ENCODE assay signal across 18 cellular contexts in the genomic region with DNA sequence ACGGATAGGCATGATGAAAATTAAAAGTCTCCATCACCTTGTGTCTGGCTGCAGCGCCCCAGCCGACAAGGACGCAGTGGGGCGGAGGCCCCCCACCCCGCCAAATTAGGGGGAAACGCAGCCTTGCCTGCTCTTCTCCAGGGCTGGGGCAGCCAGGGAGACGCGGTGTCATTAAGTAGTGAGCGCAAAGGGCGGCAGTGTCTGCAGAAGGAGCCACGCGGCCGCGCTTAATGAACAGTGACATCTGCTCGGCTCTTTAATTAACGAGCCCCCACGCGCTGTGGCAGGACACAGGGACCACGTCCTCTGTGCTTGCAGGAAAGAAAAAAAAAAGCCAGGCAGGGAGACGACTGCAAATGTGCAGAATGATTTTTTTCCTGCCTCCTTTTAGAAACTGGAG.
DNase-seq lines count a peak whose midpoint lies in the region; ATAC-seq and TF ChIP-seq lines count a peak whose summit lies in the region.
"Had no signal": no experiment of that assay in that cellular context is flagged by ENCODE, and none has a peak within 500 bp of the region (broad histone marks: within the 10 kb centered on the region; RNA-seq: fewer than 3 reads in every experiment).

No MANE protein-coding gene starts in this region.

- H3K14ac ChIP-seq in mesenchymal stem cell (ENCODE audit: low read length in 2 of 2) = no peak overlapping the region

- H2BK12ac ChIP-seq in mesenchymal stem cell (ENCODE audit: low read length in 2 of 2) = peak overlapping the region in 1 of 2 experiments; percentile 42

- H3K27ac ChIP-seq in SJSA1 (peak overlapping the region; percentile 65), mesenchymal stem cell (ENCODE audit: low read length, poor library complexity, severe bottlenecking) (peak overlapping the region; percentile 22), A673 (ENCODE audit: low read depth, low read length, poor library complexity, severe bottlenecking) (no peak overlapping the region), Karpas-422 (ENCODE audit: low read length) (no peak overlapping the region), mesendoderm (ENCODE audit: low read depth, low read length) (no peak overlapping the region)
- H3K27ac ChIP-seq: ovary, VCaP had no signal

- H3K9ac ChIP-seq in mesenchymal stem cell (ENCODE audit: low read length) (no peak overlapping the region), Karpas-422 (ENCODE audit: low read length) (no peak overlapping the region), mesendoderm (ENCODE audit: low read length) (no peak overlapping the region)

- H3K4ac ChIP-seq in mesenchymal stem cell (ENCODE audit: low read depth in 1 of 2, low read length in 2 of 2) (no peak overlapping the region), mesendoderm (ENCODE audit: low read depth, low read length) (no peak overlapping the region)

- no peak for TF ChIP-seq CTCF in A673 (conservative IDR thresholded peaks at IDR 0.05; ENCODE audit: low read depth, low read length)

- H3K36me3 ChIP-seq in SJSA1 (no peaks in the 10 kb centered on the region), mesenchymal stem cell (ENCODE audit: control insufficient read depth in 1 of 2, insufficient read depth in 2 of 2, low read depth in 1 of 2, low read length in 2 of 2) (no peaks in the 10 kb centered on the region), A673 (ENCODE audit: insufficient read depth, low read length, poor library complexity, severe bottlenecking) (no peaks in the 10 kb centered on the region), Karpas-422 (ENCODE audit: insufficient read depth, low read length) (no peaks in the 10 kb centered on the region), mesendoderm (ENCODE audit: control insufficient read depth, insufficient read depth, low read length) (no peaks in the 10 kb centered on the region)
- H3K36me3 ChIP-seq: gastroesophageal sphincter, ovary had no signal

- no peak overlapping the region for H4K91ac ChIP-seq in mesenchymal stem cell (ENCODE audit: low read length)

- H2BK15ac ChIP-seq in mesenchymal stem cell (ENCODE audit: low read depth, poor library complexity, severe bottlenecking) = no peak overlapping the region
- H2BK15ac ChIP-seq in mesendoderm (replicated peaks; ENCODE audit: low read depth) = no peak overlapping the region

- H3K79me2 ChIP-seq in Karpas-422 (ENCODE audit: low read length) = no peaks in the 10 kb centered on the region
- H3K79me2 ChIP-seq in mesendoderm (ENCODE audit: control insufficient read depth, insufficient read depth, low read length) = no peaks in the 10 kb centered on the region

- H4K20me1 ChIP-seq in Karpas-422 (ENCODE audit: insufficient read depth, low read depth, low read length) = no peaks in the 10 kb centered on the region

- H3K4me3 ChIP-seq in SJSA1 (no peak overlapping the region), mesenchymal stem cell (ENCODE audit: insufficient read depth in 1 of 2, low read depth in 1 of 2, low read length in 2 of 2) (no peak overlapping the region), A673 (ENCODE audit: low read depth, low read length, poor library complexity, severe bottlenecking) (no peak overlapping the region), Karpas-422 (ENCODE audit: low read length) (no peak overlapping the region), mesendoderm (ENCODE audit: low read length) (no peak overlapping the region)
- H3K4me3 ChIP-seq: gastroesophageal sphincter, GM23338, ovary had no signal

- POLR2A ChIA-PET in A673 (lab: Charles Lee; ENCODE audit: low non-redundant PET) = no interaction called here

- no peaks in the 10 kb centered on the region for H3K9me2 ChIP-seq in Karpas-422 (replicated peaks; ENCODE audit: insufficient read depth, low read length)

- H3K4me1 ChIP-seq in SJSA1 (replicated peaks) (peaks cover 59% of the 10 kb centered on the region), mesenchymal stem cell (ENCODE audit: control insufficient read depth, insufficient read depth, low read depth, low read length) (peaks cover 25% of the 10 kb centered on the region), A673 (ENCODE audit: insufficient read depth, low read length, poor library complexity, severe bottlenecking) (peaks cover 2% of the 10 kb centered on the region), Karpas-422 (ENCODE audit: low read length) (no peaks in the 10 kb centered on the region), mesendoderm (ENCODE audit: control insufficient read depth, low read depth, low read length) (no peaks in the 10 kb centered on the region)

- CTCF ChIA-PET in A673 (lab: Charles Lee) = no interaction called here

- WGBS in mesenchymal stem cell = 67% methylated on average over 21 of the region's 21 CpGs
- WGBS in mesendoderm (ENCODE audit: extremely low coverage, insufficient coverage, low lambda C conversion rate) = no CpG with 5 or more reads among the region's 21 CpGs

- H2AK5ac ChIP-seq in mesenchymal stem cell (ENCODE audit: low read length, severe bottlenecking) (peak overlapping the region; percentile 55), mesendoderm (ENCODE audit: low read length) (no peak overlapping the region)

- peak; percentile 80 for DNase-seq in D341Med (ENCODE audit: low spot score)
- peak; percentile 61 for DNase-seq in NCI-H146 (lab: John Stamatoyannopoulos, UW)
- DNase-seq in SJSA1 (ENCODE audit: low read depth in 1 of 2, low spot score in 2 of 2) = no peak
- DNase-seq in mesenchymal stem cell = no peak
- no peak for DNase-seq in A673 (ENCODE audit: low spot score)
- DNase-seq in Karpas-422 = no peak
- DNase-seq in mesendoderm = no peak
- DNase-seq: activated CD8-positive, alpha-beta T cell treated with anti-CD3 and anti-CD28 coated beads for 36 hours; activated T-cell treated with anti-CD3 and anti-CD28 coated beads, Interleukin-2, amount 50 U/mL, for 4 hours; CD4-positive, alpha-beta T cell; left cardiac atrium; ovary; stimulated activated CD4-positive, alpha-beta T cell treated with anti-CD3 and anti-CD28 coated beads, Interleukin-2, amount 100 ng/mL, for 24 hours had no signal

- H2BK5ac ChIP-seq in mesenchymal stem cell (ENCODE audit: low read depth, low read length, poor library complexity, severe bottlenecking) (no peak overlapping the region), mesendoderm (ENCODE audit: low read length) (no peak overlapping the region)

- H3K18ac ChIP-seq in mesenchymal stem cell (ENCODE audit: low read depth in 1 of 2, low read length in 2 of 2) (peak overlapping the region; percentile 59 to 80), mesendoderm (ENCODE audit: low read length) (no peak overlapping the region)

- H3K9me3 ChIP-seq in SJSA1 (replicated peaks) (no peaks in the 10 kb centered on the region), mesenchymal stem cell (ENCODE audit: control insufficient read depth, low read length) (no peaks in the 10 kb centered on the region), A673 (ENCODE audit: low read depth, low read length, poor library complexity, severe bottlenecking) (no peaks in the 10 kb centered on the region), Karpas-422 (ENCODE audit: low read length) (no peaks in the 10 kb centered on the region)
- H3K9me3 ChIP-seq: gastroesophageal sphincter, ovary had no signal

- intact Hi-C loops in A673 (cut with micrococcal nuclease; ENCODE audit: unreplicated experiment) = no loop called here

- no peak overlapping the region for H4K5ac ChIP-seq in mesendoderm (ENCODE audit: low read length)

- H2AFZ ChIP-seq in mesenchymal stem cell (ENCODE audit: low read depth, low read length) (no peak overlapping the region), Karpas-422 (ENCODE audit: low read length) (no peak overlapping the region)
- H2AFZ ChIP-seq: GM23338 had no signal

- ATAC-seq in SK-N-SH treated with all-trans-retinoic acid at 6 μM for 48 hours = no peak
- ATAC-seq: activated CD8-positive, alpha-beta T cell treated with anti-CD3 and anti-CD28 coated beads for 36 hours; activated T-cell treated with anti-CD3 and anti-CD28 coated beads, Interleukin-2, amount 50 U/mL, for 4 hours; gastroesophageal sphincter; left cardiac atrium; Right ventricle myocardium inferior had no signal

- H3K4me2 ChIP-seq in mesenchymal stem cell (ENCODE audit: low read length, poor library complexity, severe bottlenecking) = no peak overlapping the region
- H3K4me2 ChIP-seq in Karpas-422 (ENCODE audit: low read depth, low read length, poor library complexity, severe bottlenecking) = no peak overlapping the region
- H3K4me2 ChIP-seq in mesendoderm (ENCODE audit: low read length) = no peak overlapping the region
- H3K4me2 ChIP-seq: GM23338 had no signal

- H2BK120ac ChIP-seq in mesenchymal stem cell (ENCODE audit: low read depth, low read length) (no peak overlapping the region), mesendoderm (ENCODE audit: low read depth, low read length) (no peak overlapping the region)

- no peak overlapping the region for H3K56ac ChIP-seq in mesendoderm (ENCODE audit: low read length)

- BruUV-seq in A673 (replicated peaks; lab: Mats Ljungman, UMichigan) = no TSS peak

- H3K27me3 ChIP-seq in SJSA1 (replicated peaks) = no peaks in the 10 kb centered on the region
- H3K27me3 ChIP-seq in mesenchymal stem cell (ENCODE audit: control insufficient read depth in 1 of 2, insufficient read depth in 1 of 2, low read length in 2 of 2) = no peaks in the 10 kb centered on the region
- no peaks in the 10 kb centered on the region for H3K27me3 ChIP-seq in A673 (replicated peaks; ENCODE audit: insufficient read depth, low read depth, low read length, poor library complexity)
- H3K27me3 ChIP-seq in Karpas-422 (ENCODE audit: low read length) = no peaks in the 10 kb centered on the region
- no peaks in the 10 kb centered on the region for H3K27me3 ChIP-seq in mesendoderm (ENCODE audit: insufficient read depth, low read length, poor library complexity)
- H3K27me3 ChIP-seq: gastroesophageal sphincter, ovary had no signal

- H3K79me1 ChIP-seq in mesenchymal stem cell (replicated peaks; ENCODE audit: low read length, poor library complexity, severe bottlenecking) (no peaks in the 10 kb centered on the region), mesendoderm (ENCODE audit: low read length) (no peaks in the 10 kb centered on the region)

- no peak overlapping the region for H3K23ac ChIP-seq in mesenchymal stem cell (ENCODE audit: low read length in 2 of 2)
- no peak overlapping the region for H3K23ac ChIP-seq in mesendoderm (ENCODE audit: low read length)

- H4K8ac ChIP-seq in mesenchymal stem cell (ENCODE audit: low read length) (no peak overlapping the region), mesendoderm (ENCODE audit: low read depth, low read length) (no peak overlapping the region)

TF ChIP-seq in SK-N-SH treated with all-trans-retinoic acid at 6 μM for 48 hours, 23 proteins besides CTCF, POLR2A, EP300 and RAD21:
- no peak for TF ChIP-seq GLIS3 (CRISPR knock-in tag; IDR thresholded peaks at IDR 0.05)
- TF ChIP-seq SNAI2 (CRISPR knock-in tag; IDR thresholded peaks at IDR 0.05) = no peak

Comparison
In these comparisons a context has a peak if more than half of its experiments do, and no peak if none do; other contexts are left out.
1. DNase-seq: peak in D341Med (single experiment) and NCI-H146 (single experiment); none in SJSA1 (0 of 2), mesenchymal stem cell (single experiment), A673 (single experiment), Karpas-422 (single experiment) and mesendoderm (single experiment).
2. H3K27ac ChIP-seq: peak in SJSA1 (single experiment) and mesenchymal stem cell (single experiment); none in A673 (single experiment), Karpas-422 (single experiment) and mesendoderm (single experiment).